Comparison of ENCODE assay signal across 1 cellular context in the genomic region with DNA sequence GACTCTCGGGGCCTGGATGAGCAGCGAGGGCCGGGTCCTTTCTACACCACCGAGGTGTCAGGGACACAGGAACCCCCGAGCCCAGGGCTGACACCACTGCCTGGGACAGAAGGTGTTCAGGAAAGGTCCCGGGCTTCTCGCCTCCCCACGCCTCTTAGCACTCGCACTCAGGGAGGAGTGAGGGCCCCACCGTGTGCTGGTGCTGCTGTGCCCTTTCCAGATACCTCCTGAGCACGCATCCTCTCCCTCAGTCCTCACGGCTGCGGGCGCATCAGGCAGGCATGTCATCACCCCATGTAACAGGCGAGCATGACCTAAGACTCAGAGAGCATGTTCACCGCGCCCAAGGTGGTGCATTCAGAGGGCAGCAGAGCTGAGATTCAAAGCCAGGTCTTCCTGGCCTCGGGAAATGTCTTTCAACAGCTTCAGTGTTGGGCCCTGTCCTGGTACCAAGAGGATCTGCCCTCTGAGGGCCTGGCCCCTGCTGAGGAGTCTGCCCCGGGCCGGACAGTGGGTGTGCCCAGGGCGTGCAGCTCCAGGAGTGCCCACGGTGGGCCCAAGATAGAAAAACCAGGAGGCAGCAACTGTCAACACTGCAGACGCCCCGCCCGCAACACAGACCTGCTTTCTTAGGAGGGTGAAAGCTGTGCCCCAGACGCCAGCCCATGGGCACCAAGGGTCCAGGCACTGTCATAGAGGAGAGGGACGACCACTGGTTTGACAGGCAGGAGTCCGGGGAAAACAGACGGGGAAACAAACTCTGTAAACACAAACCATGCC.
TF ChIP-seq lines count a peak whose summit lies in the region.

No MANE protein-coding gene starts in this region.

TF ChIP-seq in WTC11, 78 proteins besides CTCF, POLR2A, EP300 and RAD21:
- TF ChIP-seq, protein P1, sequence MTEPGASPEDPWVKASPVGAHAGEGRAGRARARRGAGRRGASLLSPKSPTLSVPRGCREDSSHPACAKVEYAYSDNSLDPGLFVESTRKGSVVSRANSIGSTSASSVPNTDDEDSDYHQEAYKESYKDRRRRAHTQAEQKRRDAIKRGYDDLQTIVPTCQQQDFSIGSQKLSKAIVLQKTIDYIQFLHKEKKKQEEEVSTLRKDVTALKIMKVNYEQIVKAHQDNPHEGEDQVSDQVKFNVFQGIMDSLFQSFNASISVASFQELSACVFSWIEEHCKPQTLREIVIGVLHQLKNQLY (CRISPR knock-in tag; IDR thresholded peaks at IDR 0.05) = no peak
- TF ChIP-seq GABPB1 (CRISPR knock-in tag; IDR thresholded peaks at IDR 0.05) = no peak
- TF ChIP-seq NFATC4 (CRISPR knock-in tag; IDR thresholded peaks at IDR 0.05) = no peak
- TF ChIP-seq TP53 (CRISPR knock-in tag; IDR thresholded peaks at IDR 0.05) = no peak
- no peak for TF ChIP-seq SMAD4 (CRISPR knock-in tag; IDR thresholded peaks at IDR 0.05)
- no peak for TF ChIP-seq ZNF232 (CRISPR knock-in tag; IDR thresholded peaks at IDR 0.05)
- no peak for TF ChIP-seq ZBTB21 (CRISPR knock-in tag; IDR thresholded peaks at IDR 0.05; ENCODE audit: borderline replicate concordance)
